9 cellular contexts compared by ENCODE assay signal in the genomic region with DNA sequence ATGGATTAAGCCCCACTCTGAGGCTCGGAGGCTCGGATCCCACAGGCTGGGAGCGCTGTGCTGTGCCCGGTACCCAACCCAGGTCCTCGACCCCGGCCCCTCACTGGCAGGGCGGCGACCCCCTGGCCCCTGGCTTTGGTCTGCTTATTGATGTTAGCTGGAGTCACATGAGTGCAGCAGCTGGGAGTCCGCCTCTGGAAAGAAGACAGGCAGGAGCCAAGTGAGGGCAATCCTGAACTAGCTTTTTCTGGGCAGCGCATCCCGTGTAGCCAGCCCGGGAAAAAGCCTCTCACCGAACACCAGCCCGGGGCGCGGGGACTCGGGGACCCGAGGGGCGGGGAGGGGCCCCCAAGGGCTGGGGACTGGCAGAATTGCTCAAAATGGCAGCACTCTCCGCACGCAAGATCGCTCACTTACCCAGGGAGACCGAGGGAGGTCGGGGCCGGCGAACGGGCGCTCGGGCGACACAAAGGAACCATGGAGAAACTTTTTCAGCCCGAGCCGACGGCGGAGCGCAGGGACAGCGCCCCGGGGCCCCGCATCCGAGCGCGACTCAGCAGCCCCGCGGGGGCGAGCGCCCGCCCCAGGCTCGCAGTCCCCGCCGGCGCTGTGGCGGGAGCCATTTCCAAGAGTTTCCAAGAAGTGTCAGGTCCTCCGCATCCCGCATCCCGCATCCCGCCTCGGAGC. TPM values are rescaled to one million over a fixed set of nuclear protein-coding genes. Genes with fewer than 3 reads are reported as not detected.
DNase-seq lines count a peak whose midpoint lies in the region; ATAC-seq and TF ChIP-seq lines count a peak whose summit lies in the region.
"Had no signal": no experiment of that assay in that cellular context is flagged by ENCODE, and none has a peak within 500 bp of the region (broad histone marks: within the 10 kb centered on the region; RNA-seq: fewer than 3 reads in every experiment).

No MANE protein-coding gene starts in this region.

- TF ChIP-seq RAD21 in SK-N-SH (IDR thresholded peaks at IDR 0.05; ENCODE audit: low read length) = no peak

- H3K36me3 ChIP-seq in SK-N-SH (replicated peaks in 1 of 2; ENCODE audit: control insufficient read depth in 1 of 2, insufficient read depth in 2 of 2, low read length in 1 of 2) (no peaks in the 10 kb centered on the region), adipocyte (ENCODE audit: control insufficient read depth, insufficient read depth, low read length, severe bottlenecking) (no peaks in the 10 kb centered on the region), left lung (no peaks in the 10 kb centered on the region), thymus (ENCODE audit: control insufficient read depth, insufficient read depth) (no peaks in the 10 kb centered on the region)

- intact Hi-C loops in left lung (cut with DNase I) (no loop called here), CD14-positive monocyte (cut with micrococcal nuclease) (no loop called here)

- H4K20me1 ChIP-seq in SK-N-SH (ENCODE audit: insufficient read depth) = no peaks in the 10 kb centered on the region

- no peaks in the 10 kb centered on the region for H3K9me3 ChIP-seq in SK-N-SH
- no peaks in the 10 kb centered on the region for H3K9me3 ChIP-seq in adipocyte (ENCODE audit: control insufficient read depth, low read length)
- no peaks in the 10 kb centered on the region for H3K9me3 ChIP-seq in left lung
- no peaks in the 10 kb centered on the region for H3K9me3 ChIP-seq in thymus (ENCODE audit: control insufficient read depth)

- no peak overlapping the region for H3K27ac Mint-ChIP-seq in CD14-positive monocyte
- H3K27ac Mint-ChIP-seq: T-helper 1 cell treated with Interleukin-12 subunit alpha and Interleukin-12 subunit beta and Interleukin-4 antibody, amounts not matched to agents 30 μg/mL and 1 μg/mL, for 36 hours had no signal

- DNase-seq in SK-N-SH (peak; percentile 73), adipocyte (ENCODE audit: low read depth) (peak; percentile 3), left lung (peak; percentile 32 to 78), T-helper 1 cell (no peak), CD14-positive monocyte (ENCODE audit: low spot score) (no peak)
- no peak for DNase-seq in activated naive CD4-positive, alpha-beta T cell treated with Interleukin-2 at 50 U/mL for 16 hours

- H3K79me2 ChIP-seq in SK-N-SH (ENCODE audit: insufficient read depth) = no peaks in the 10 kb centered on the region

- H3K9ac ChIP-seq in SK-N-SH = no peak overlapping the region
- no peak overlapping the region for H3K9ac ChIP-seq in adipocyte (ENCODE audit: low read length)

- peaks cover 75 to 92% (median 81%) of the 10 kb centered on the region in 3 donors for H3K27me3 Mint-ChIP-seq in CD14-positive monocyte (ENCODE audit: low read depth in 3 of 3)

- peak overlapping the region in 1 of 2 donors; percentile 40 for H3K4me3 Mint-ChIP-seq in CD14-positive monocyte
- H3K4me3 Mint-ChIP-seq: T-helper 1 cell treated with Interleukin-12 subunit alpha and Interleukin-12 subunit beta and Interleukin-4 antibody, amounts not matched to agents 30 μg/mL and 1 μg/mL, for 36 hours had no signal

- peak overlapping the region in 1 of 2 experiments; percentile 39; a peak in 2 of 4 replicates for H3K4me3 ChIP-seq in SK-N-SH (ENCODE audit: low read depth in 2 of 2, low read length in 1 of 2)
- peak overlapping the region; percentile 73 for H3K4me3 ChIP-seq in adipocyte (ENCODE audit: low read length)
- H3K4me3 ChIP-seq in left lung = peak overlapping the region; percentile 34 to 37
- H3K4me3 ChIP-seq in thymus (ENCODE audit: low read length) = peak overlapping the region; percentile 31

- no peaks in the 10 kb centered on the region for H3K9me2 ChIP-seq in SK-N-SH

- 21% methylated on average over 15 of the region's 56 CpGs for WGBS in SK-N-SH (ENCODE audit: low lambda C conversion rate)
- 3% methylated on average over 56 of the region's 56 CpGs for WGBS in thymus

- no peak for ATAC-seq in SK-N-SH treated with all-trans-retinoic acid at 6 μM for 48 hours
- ATAC-seq in left lung = no peak

- H3K36me3 Mint-ChIP-seq in CD14-positive monocyte = peaks cover 2 to 5% of the 10 kb centered on the region in 2 donors

- TF ChIP-seq EP300 in SK-N-SH (IDR thresholded peaks at IDR 0.05; ENCODE audit: borderline replicate concordance in 1 of 2, low read depth in 1 of 2, low read length in 1 of 2) = no peak

- POLR2A ChIA-PET in SK-N-SH (lab: Yijun Ruan, JAX) = no interaction called here

- H3K27ac ChIP-seq in SK-N-SH (ENCODE audit: low read depth in 2 of 2, low read length in 1 of 2) (no peak overlapping the region), left lung (no peak overlapping the region), thymus (ENCODE audit: low read depth) (no peak overlapping the region)

- H3K4me1 Mint-ChIP-seq in CD14-positive monocyte = peaks cover 4% of the 10 kb centered on the region

- peaks cover 0 to 8% (median 6%) of the 10 kb centered on the region in 7 donors for H3K9me3 Mint-ChIP-seq in CD14-positive monocyte
- H3K9me3 Mint-ChIP-seq: T-helper 1 cell treated with Interleukin-12 subunit alpha and Interleukin-12 subunit beta and Interleukin-4 antibody, amounts not matched to agents 30 μg/mL and 1 μg/mL, for 36 hours had no signal

- H3F3A ChIP-seq in SK-N-SH (replicated peaks; ENCODE audit: insufficient read depth) = no peaks in the 10 kb centered on the region

- TF ChIP-seq CTCF in SK-N-SH (IDR thresholded peaks at IDR 0.05) = no peak
- no peak for TF ChIP-seq CTCF in left lung (IDR thresholded peaks at IDR 0.05)
- TF ChIP-seq CTCF in CD14-positive monocyte (IDR thresholded peaks at IDR 0.05) = no peak

- CTCF ChIA-PET in SK-N-SH (lab: Yijun Ruan, JAX) = interaction anchor here (1.1 to 2.1 kb wide), 3 partner anchors 15 to 1127 kb away, joined by 4 to 7 read pairs (median 4); no protein-coding TSS in a partner anchor

- H3K27me3 ChIP-seq in SK-N-SH (ENCODE audit: insufficient read depth) (peaks cover 47% of the 10 kb centered on the region; the same call in 1 of the 2 replicates), adipocyte (replicated peaks; ENCODE audit: control insufficient read depth, insufficient read depth, low read length) (peaks cover 26% of the 10 kb centered on the region), left lung (peaks cover 60 to 89% of the 10 kb centered on the region in 2 donors), thymus (ENCODE audit: control insufficient read depth, insufficient read depth) (peaks cover 69% of the 10 kb centered on the region)

- no peak overlapping the region for H3K4me2 ChIP-seq in SK-N-SH

- no peak overlapping the region for H2AFZ ChIP-seq in SK-N-SH (ENCODE audit: low read depth)

- peaks cover 0 to 3% of the 10 kb centered on the region in 2 experiments; a peak in 1 of 4 replicates for H3K4me1 ChIP-seq in SK-N-SH (ENCODE audit: control insufficient read depth in 1 of 2, insufficient read depth in 2 of 2, low read depth in 1 of 2, low read length in 1 of 2)
- no peaks in the 10 kb centered on the region for H3K4me1 ChIP-seq in adipocyte (ENCODE audit: control insufficient read depth, insufficient read depth, low read length)
- H3K4me1 ChIP-seq in left lung = peaks cover 4 to 28% of the 10 kb centered on the region in 2 donors
- H3K4me1 ChIP-seq in thymus (ENCODE audit: control insufficient read depth, insufficient read depth, low read length) = no peaks in the 10 kb centered on the region

TF ChIP-seq in SK-N-SH, 30 proteins besides CTCF, POLR2A, EP300 and RAD21:
- no peak for TF ChIP-seq TAF1 (IDR thresholded peaks at IDR 0.05; ENCODE audit: borderline replicate concordance, low read depth, low read length)
- no peak for TF ChIP-seq FOSL2 (IDR thresholded peaks at IDR 0.05; ENCODE audit: borderline replicate concordance, low read depth)
- peak; percentile 78; the same call in 1 of the 2 replicates for TF ChIP-seq EZH2phosphoT487 (IDR thresholded peaks at IDR 0.05; ENCODE audit: borderline replicate concordance, low read depth)
- TF ChIP-seq GATA2 (CRISPR knock-in tag; IDR thresholded peaks at IDR 0.05) = no peak
- no peak for TF ChIP-seq SMC3 (IDR thresholded peaks at IDR 0.05; ENCODE audit: low read depth, low read length)
- TF ChIP-seq, protein P1, sequence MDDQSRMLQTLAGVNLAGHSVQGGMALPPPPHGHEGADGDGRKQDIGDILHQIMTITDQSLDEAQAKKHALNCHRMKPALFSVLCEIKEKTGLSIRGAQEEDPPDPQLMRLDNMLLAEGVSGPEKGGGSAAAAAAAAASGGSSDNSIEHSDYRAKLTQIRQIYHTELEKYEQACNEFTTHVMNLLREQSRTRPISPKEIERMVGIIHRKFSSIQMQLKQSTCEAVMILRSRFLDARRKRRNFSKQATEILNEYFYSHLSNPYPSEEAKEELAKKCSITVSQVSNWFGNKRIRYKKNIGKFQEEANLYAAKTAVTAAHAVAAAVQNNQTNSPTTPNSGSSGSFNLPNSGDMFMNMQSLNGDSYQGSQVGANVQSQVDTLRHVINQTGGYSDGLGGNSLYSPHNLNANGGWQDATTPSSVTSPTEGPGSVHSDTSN (IDR thresholded peaks at IDR 0.05) = no peak
- no peak for TF ChIP-seq FOXM1 (IDR thresholded peaks at IDR 0.05; ENCODE audit: low read depth)

TF ChIP-seq in SK-N-SH treated with all-trans-retinoic acid at 6 μM for 48 hours, 23 proteins besides CTCF, POLR2A, EP300 and RAD21 (continues in another document):
- TF ChIP-seq, protein P2, sequence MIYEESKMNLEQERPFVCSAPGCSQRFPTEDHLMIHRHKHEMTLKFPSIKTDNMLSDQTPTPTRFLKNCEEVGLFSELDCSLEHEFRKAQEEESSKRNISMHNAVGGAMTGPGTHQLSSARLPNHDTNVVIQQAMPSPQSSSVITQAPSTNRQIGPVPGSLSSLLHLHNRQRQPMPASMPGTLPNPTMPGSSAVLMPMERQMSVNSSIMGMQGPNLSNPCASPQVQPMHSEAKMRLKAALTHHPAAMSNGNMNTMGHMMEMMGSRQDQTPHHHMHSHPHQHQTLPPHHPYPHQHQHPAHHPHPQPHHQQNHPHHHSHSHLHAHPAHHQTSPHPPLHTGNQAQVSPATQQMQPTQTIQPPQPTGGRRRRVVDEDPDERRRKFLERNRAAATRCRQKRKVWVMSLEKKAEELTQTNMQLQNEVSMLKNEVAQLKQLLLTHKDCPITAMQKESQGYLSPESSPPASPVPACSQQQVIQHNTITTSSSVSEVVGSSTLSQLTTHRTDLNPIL (CRISPR knock-in tag; IDR thresholded peaks at IDR 0.05; ENCODE audit: low read depth) = no peak
- TF ChIP-seq OSR1 (CRISPR knock-in tag; IDR thresholded peaks at IDR 0.05) (no peak), TCF4 (CRISPR knock-in tag; IDR thresholded peaks at IDR 0.05; ENCODE audit: borderline replicate concordance) (no peak)

RNA-seq across cellular contexts. Expression of a gene that starts 0.6 kb away (rescaled TPM):
- polyA plus RNA-seq in SK-N-SH (2012; rRNA removed) = not detected in 2 replicates
- polyA plus RNA-seq in SK-N-SH (2012; cell fraction: cytosol; rRNA removed) = not detected in 2 replicates
- not detected in 2 replicates for polyA plus RNA-seq in SK-N-SH (2012; cell fraction: nucleus; rRNA removed)
- total RNA-seq in left lung = 1 to 10 TPM in 1 of 2 donors, under 1 TPM in 1; 0.79 to 1.9 TPM
- 0.18 TPM for polyA plus RNA-seq in thymus
- not detected for polyA plus RNA-seq in CD14-positive monocyte

Comparison
In these comparisons a context has a peak if more than half of its experiments do, and no peak if none do; other contexts are left out.
1. DNase-seq: peak in SK-N-SH (single experiment), adipocyte (single experiment) and left lung (2 of 2); none in T-helper 1 cell (0 of 5), CD14-positive monocyte (single experiment) and activated naive CD4-positive, alpha-beta T cell treated with Interleukin-2 at 50 U/mL for 16 hours (single experiment).